Comparison of ENCODE assay signal across 1 cellular context in genomic region chr1:54716299-54717047, GRCh38.
TF ChIP-seq lines count a peak whose summit lies in the region.

No MANE protein-coding gene starts in this region.

TF ChIP-seq in GM12878, 131 proteins besides CTCF, POLR2A, EP300 and RAD21:
- TF ChIP-seq ZBTB4 (CRISPR knock-in tag; IDR thresholded peaks at IDR 0.05) (no peak), TBL1XR1 (IDR thresholded peaks at IDR 0.05; ENCODE audit: low read depth, low read length) (no peak), CUX1 (IDR thresholded peaks at IDR 0.05; ENCODE audit: insufficient replicate concordance, low read depth, low read length) (no peak), MTA2 (IDR thresholded peaks at IDR 0.05; ENCODE audit: low read depth) (no peak), ATF2 (IDR thresholded peaks at IDR 0.05; ENCODE audit: low read length) (no peak), WRNIP1 (IDR thresholded peaks at IDR 0.05; ENCODE audit: borderline replicate concordance, low read depth, low read length) (no peak), SREBF2 (IDR thresholded peaks at IDR 0.05; ENCODE audit: low read length) (no peak), RAD51 (IDR thresholded peaks at IDR 0.05) (no peak), SRF (IDR thresholded peaks at IDR 0.05; ENCODE audit: low read depth in 2 of 2, low read length in 2 of 2) (no peak), RCOR1 (conservative IDR thresholded peaks at IDR 0.05; ENCODE audit: low read depth, low read length) (no peak), MTA3 (IDR thresholded peaks at IDR 0.05; ENCODE audit: borderline replicate concordance, low read length) (no peak), ATF3 (IDR thresholded peaks at IDR 0.05; ENCODE audit: borderline replicate concordance, extremely low read depth, low read depth, low read length) (no peak), IKZF2 (IDR thresholded peaks at IDR 0.05) (no peak), RFX5 (IDR thresholded peaks at IDR 0.05; ENCODE audit: low read depth, low read length) (no peak), ZNF622 (IDR thresholded peaks at IDR 0.05) (no peak), MEF2A (IDR thresholded peaks at IDR 0.05; ENCODE audit: insufficient read depth, low read depth, low read length) (no peak)
- TF ChIP-seq, protein P1, sequence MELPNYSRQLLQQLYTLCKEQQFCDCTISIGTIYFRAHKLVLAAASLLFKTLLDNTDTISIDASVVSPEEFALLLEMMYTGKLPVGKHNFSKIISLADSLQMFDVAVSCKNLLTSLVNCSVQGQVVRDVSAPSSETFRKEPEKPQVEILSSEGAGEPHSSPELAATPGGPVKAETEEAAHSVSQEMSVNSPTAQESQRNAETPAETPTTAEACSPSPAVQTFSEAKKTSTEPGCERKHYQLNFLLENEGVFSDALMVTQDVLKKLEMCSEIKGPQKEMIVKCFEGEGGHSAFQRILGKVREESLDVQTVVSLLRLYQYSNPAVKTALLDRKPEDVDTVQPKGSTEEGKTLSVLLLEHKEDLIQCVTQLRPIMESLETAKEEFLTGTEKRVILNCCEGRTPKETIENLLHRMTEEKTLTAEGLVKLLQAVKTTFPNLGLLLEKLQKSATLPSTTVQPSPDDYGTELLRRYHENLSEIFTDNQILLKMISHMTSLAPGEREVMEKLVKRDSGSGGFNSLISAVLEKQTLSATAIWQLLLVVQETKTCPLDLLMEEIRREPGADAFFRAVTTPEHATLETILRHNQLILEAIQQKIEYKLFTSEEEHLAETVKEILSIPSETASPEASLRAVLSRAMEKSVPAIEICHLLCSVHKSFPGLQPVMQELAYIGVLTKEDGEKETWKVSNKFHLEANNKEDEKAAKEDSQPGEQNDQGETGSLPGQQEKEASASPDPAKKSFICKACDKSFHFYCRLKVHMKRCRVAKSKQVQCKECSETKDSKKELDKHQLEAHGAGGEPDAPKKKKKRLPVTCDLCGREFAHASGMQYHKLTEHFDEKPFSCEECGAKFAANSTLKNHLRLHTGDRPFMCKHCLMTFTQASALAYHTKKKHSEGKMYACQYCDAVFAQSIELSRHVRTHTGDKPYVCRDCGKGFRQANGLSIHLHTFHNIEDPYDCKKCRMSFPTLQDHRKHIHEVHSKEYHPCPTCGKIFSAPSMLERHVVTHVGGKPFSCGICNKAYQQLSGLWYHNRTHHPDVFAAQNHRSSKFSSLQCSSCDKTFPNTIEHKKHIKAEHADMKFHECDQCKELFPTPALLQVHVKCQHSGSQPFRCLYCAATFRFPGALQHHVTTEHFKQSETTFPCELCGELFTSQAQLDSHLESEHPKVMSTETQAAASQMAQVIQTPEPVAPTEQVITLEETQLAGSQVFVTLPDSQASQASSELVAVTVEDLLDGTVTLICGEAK (IDR thresholded peaks at IDR 0.05; ENCODE audit: borderline replicate concordance): no peak
- TF ChIP-seq, protein P2, sequence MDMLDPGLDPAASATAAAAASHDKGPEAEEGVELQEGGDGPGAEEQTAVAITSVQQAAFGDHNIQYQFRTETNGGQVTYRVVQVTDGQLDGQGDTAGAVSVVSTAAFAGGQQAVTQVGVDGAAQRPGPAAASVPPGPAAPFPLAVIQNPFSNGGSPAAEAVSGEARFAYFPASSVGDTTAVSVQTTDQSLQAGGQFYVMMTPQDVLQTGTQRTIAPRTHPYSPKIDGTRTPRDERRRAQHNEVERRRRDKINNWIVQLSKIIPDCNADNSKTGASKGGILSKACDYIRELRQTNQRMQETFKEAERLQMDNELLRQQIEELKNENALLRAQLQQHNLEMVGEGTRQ (IDR thresholded peaks at IDR 0.05; ENCODE audit: borderline replicate concordance, low read depth, low read length): no peak
